20 cellular contexts compared by ENCODE assay signal in genomic region chr4:167943872-167944505, GRCh38.
DNase-seq lines count a peak whose midpoint lies in the region; ATAC-seq and TF ChIP-seq lines count a peak whose summit lies in the region.
"Had no signal": no experiment of that assay in that cellular context is flagged by ENCODE, and none has a peak within 500 bp of the region (broad histone marks: within the 10 kb centered on the region; RNA-seq: fewer than 3 reads in every experiment).

No MANE protein-coding gene starts in this region.

- ATAC-seq in GM18907 (IDR thresholded peaks at IDR 0.05; ENCODE audit: unreplicated experiment): peak; percentile 83
- ATAC-seq in HG02642 (IDR thresholded peaks at IDR 0.05; ENCODE audit: poor library complexity, unreplicated experiment): peak; percentile 61
- peak; percentile 74 for ATAC-seq in HG03520 (IDR thresholded peaks at IDR 0.05; ENCODE audit: unreplicated experiment)
- no peak for ATAC-seq in activated CD4-positive, alpha-beta T cell treated with anti-CD3 and anti-CD28 coated beads for 36 hours
- ATAC-seq: gastrocnemius medialis, left cardiac atrium had no signal

- in situ Hi-C loops in KBM-7 (cut with MboI; ENCODE audit: low pct_unique_long_range_greater_than_20kb, low sequenced_read_pairs): no loop called here

- no peaks in the 10 kb centered on the region for H3K36me3 Mint-ChIP-seq in activated CD4-positive, alpha-beta T cell treated with anti-CD3 and anti-CD28 coated beads for 36 hours (ENCODE audit: low read depth)
- H3K36me3 Mint-ChIP-seq: activated naive CD8-positive, alpha-beta T cell treated with anti-CD3 and anti-CD28 coated beads for 36 hours; brain had no signal

- CTCF ChIA-PET in activated CD4-positive, alpha-beta T cell treated with anti-CD3 and anti-CD28 coated beads for 36 hours (lab: Charles Lee): no interaction called here
- CTCF ChIA-PET in HEK293T (lab: Yijun Ruan, JAX): no interaction called here

- no peak overlapping the region for H3K27ac Mint-ChIP-seq in activated CD4-positive, alpha-beta T cell treated with anti-CD3 and anti-CD28 coated beads for 36 hours
- H3K27ac Mint-ChIP-seq: activated B cell treated with CpG ODN at 0.5 μM for 24 hours; activated naive CD8-positive, alpha-beta T cell treated with anti-CD3 and anti-CD28 coated beads for 36 hours; activated T-helper 1 cell treated with anti-CD3 and anti-CD28 coated beads, Interleukin-12 subunit alpha, Interleukin-12 subunit beta, Interleukin-2, Interleukin-4 antibody, amounts not matched to agents 30 ng/mL and 10 ng/mL and 1 ng/mL, durations not matched to agents 14 hours and 24 hours and 36 hours; brain; nephron had no signal

- H3K9me3 Mint-ChIP-seq in activated CD4-positive, alpha-beta T cell treated with anti-CD3 and anti-CD28 coated beads for 36 hours (ENCODE audit: low read depth): no peaks in the 10 kb centered on the region
- H3K9me3 Mint-ChIP-seq: activated naive CD8-positive, alpha-beta T cell treated with anti-CD3 and anti-CD28 coated beads for 36 hours; activated T-helper 1 cell treated with anti-CD3 and anti-CD28 coated beads, Interleukin-12 subunit alpha, Interleukin-12 subunit beta, Interleukin-2, Interleukin-4 antibody, amounts not matched to agents 30 ng/mL and 10 ng/mL and 1 ng/mL, durations not matched to agents 14 hours and 24 hours and 36 hours; brain; nephron had no signal

- no peak overlapping the region for H3K4me3 Mint-ChIP-seq in activated CD4-positive, alpha-beta T cell treated with anti-CD3 and anti-CD28 coated beads for 36 hours
- H3K4me3 Mint-ChIP-seq: activated B cell treated with CpG ODN at 0.5 μM for 24 hours; activated naive CD8-positive, alpha-beta T cell treated with anti-CD3 and anti-CD28 coated beads for 36 hours; activated T-helper 1 cell treated with anti-CD3 and anti-CD28 coated beads, Interleukin-12 subunit alpha, Interleukin-12 subunit beta, Interleukin-2, Interleukin-4 antibody, amounts not matched to agents 30 ng/mL and 10 ng/mL and 1 ng/mL, durations not matched to agents 14 hours and 24 hours and 36 hours; brain; nephron had no signal

- DNase-seq in fibroblast of peridontal ligament (ENCODE audit: extremely low read depth): peak; percentile 2
- DNase-seq in activated CD4-positive, alpha-beta T cell treated with anti-CD3 and anti-CD28 coated beads for 36 hours: no peak
- DNase-seq in activated naive CD4-positive, alpha-beta T cell (lab: John Stamatoyannopoulos, UW): no peak
- DNase-seq in HEK293T (ENCODE audit: extremely low spot score): no peak
- no peak for DNase-seq in KBM-7
- DNase-seq: activated B cell treated with CpG ODN at 0.5 μM for 24 hours; activated CD8-positive, alpha-beta memory T cell treated with anti-CD3 and anti-CD28 coated beads for 24 hours; activated naive CD8-positive, alpha-beta T cell treated with anti-CD3 and anti-CD28 coated beads for 36 hours; gastrocnemius medialis; H7; left cardiac atrium; NCI-H2081 treated with DMSO at 0.1 percent for 48 hours; NCI-H510A treated with DMSO at 0.1 percent for 48 hours; stimulated activated CD4-positive, alpha-beta T cell treated with anti-CD3 and anti-CD28 coated beads, Interleukin-4, amount 100 ng/mL, for 4 hours had no signal

- H3K4me1 Mint-ChIP-seq in activated CD4-positive, alpha-beta T cell treated with anti-CD3 and anti-CD28 coated beads for 36 hours: no peaks in the 10 kb centered on the region
- H3K4me1 Mint-ChIP-seq: activated B cell treated with CpG ODN at 0.5 μM for 24 hours; activated naive CD8-positive, alpha-beta T cell treated with anti-CD3 and anti-CD28 coated beads for 36 hours; brain; nephron had no signal

- intact Hi-C loops in activated CD4-positive, alpha-beta T cell treated with anti-CD3 and anti-CD28 coated beads for 36 hours (cut with DNase I, micrococcal nuclease): no loop called here

- POLR2A ChIA-PET in activated CD4-positive, alpha-beta T cell treated with anti-CD3 and anti-CD28 coated beads for 36 hours (lab: Charles Lee): no interaction called here
- POLR2A ChIA-PET in HEK293T (lab: Yijun Ruan, JAX): no interaction called here

- no peaks in the 10 kb centered on the region for H3K27me3 Mint-ChIP-seq in activated CD4-positive, alpha-beta T cell treated with anti-CD3 and anti-CD28 coated beads for 36 hours
- H3K27me3 Mint-ChIP-seq: activated B cell treated with CpG ODN at 0.5 μM for 24 hours; activated naive CD8-positive, alpha-beta T cell treated with anti-CD3 and anti-CD28 coated beads for 36 hours had no signal

TF ChIP-seq in HEK293T, 16 proteins besides CTCF, POLR2A, EP300 and RAD21:
- TF ChIP-seq TARDBP (IDR thresholded peaks at IDR 0.05): no peak
- no peak for TF ChIP-seq LEF1 (IDR thresholded peaks at IDR 0.05; ENCODE audit: borderline replicate concordance)
- TF ChIP-seq L3MBTL2 (conservative IDR thresholded peaks at IDR 0.05): no peak
- no peak for TF ChIP-seq FOXA1 (IDR thresholded peaks at IDR 0.05)
- no peak for TF ChIP-seq NFRKB (IDR thresholded peaks at IDR 0.05)
- no peak for TF ChIP-seq ZNF384 (IDR thresholded peaks at IDR 0.05)
- TF ChIP-seq HDGF (IDR thresholded peaks at IDR 0.05; ENCODE audit: borderline replicate concordance): no peak
- no peak for TF ChIP-seq SP1 (IDR thresholded peaks at IDR 0.05)
- TF ChIP-seq ARNT (IDR thresholded peaks at IDR 0.05): no peak
- TF ChIP-seq ELF4 (IDR thresholded peaks at IDR 0.05): no peak
- no peak for TF ChIP-seq FOXK2 (IDR thresholded peaks at IDR 0.05)
- no peak for TF ChIP-seq BHLHE40 (IDR thresholded peaks at IDR 0.05; ENCODE audit: borderline replicate concordance)
